ENCODE assay signal across 26 cellular contexts in the genomic region with DNA sequence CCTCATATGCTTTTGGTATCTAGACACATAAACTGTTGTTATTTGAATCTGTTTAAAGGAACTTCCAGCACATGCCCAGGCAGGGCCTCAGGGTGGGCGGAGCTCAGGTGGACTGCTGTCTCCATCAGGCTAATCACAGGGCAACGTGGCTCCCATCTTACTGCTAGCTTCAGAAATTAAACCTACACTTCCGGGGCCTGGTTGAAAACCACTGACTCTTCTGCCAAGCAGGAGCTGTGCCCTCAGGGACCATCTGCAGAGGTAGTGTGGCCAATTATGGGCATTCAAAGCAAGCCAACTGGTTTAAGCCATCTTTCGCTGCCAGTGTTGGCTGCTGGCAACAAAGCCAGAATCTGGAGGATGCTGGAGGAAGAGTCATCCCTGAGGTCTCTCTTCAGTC.
DNase-seq lines count a peak whose midpoint lies in the region; ATAC-seq, FAIRE-seq and TF ChIP-seq lines count a peak whose summit lies in the region.
"Had no signal": no experiment of that assay in that cellular context is flagged by ENCODE, and none has a peak within 500 bp of the region (broad histone marks: within the 10 kb centered on the region; RNA-seq: fewer than 3 reads in every experiment).

No MANE protein-coding gene starts in this region.

- DNase-seq in NCI-H2171 treated with DMSO at 0.1 percent for 48 hours (lab: John Stamatoyannopoulos, UW): peak; percentile 30
- DNase-seq in NCI-H2171 (lab: John Stamatoyannopoulos, UW): no peak
- DNase-seq in NCI-H446 (lab: John Stamatoyannopoulos, UW): peak; percentile 74 to 96
- peak; percentile 86 for DNase-seq in bronchial epithelial cell (ENCODE audit: low read depth)
- no peak for DNase-seq in neuronal stem cell (ENCODE audit: low spot score)
- no peak for DNase-seq in T-helper 1 cell
- no peak for DNase-seq in activated CD4-positive, alpha-beta T cell treated with anti-CD3 and anti-CD28 coated beads, Interleukin-2, amount 10 ng/mL, durations not matched to agents 7 days and 5 days
- DNase-seq: activated CD8-positive, alpha-beta T cell treated with anti-CD3 and anti-CD28 coated beads for 36 hours; anterior cingulate cortex; Calu3; mesendoderm; NCI-H1105; NCI-H1930; PC-9; psoas muscle; stimulated activated CD4-positive, alpha-beta T cell treated with anti-CD3 and anti-CD28 coated beads, Interleukin-4, amount 100 ng/mL, for 4 hours; T-cell had no signal

- peak overlapping the region; percentile 60 for H2BK12ac ChIP-seq in neuronal stem cell (ENCODE audit: low read length)

- no peaks in the 10 kb centered on the region for H3K27me3 Mint-ChIP-seq in activated CD4-positive, alpha-beta T cell treated with anti-CD3 and anti-CD28 coated beads, Interleukin-2, amount 10 ng/mL, durations not matched to agents 7 days and 5 days

- peaks cover 0 to 2% of the 10 kb centered on the region in 2 donors for H3K4me1 ChIP-seq in neuronal stem cell (ENCODE audit: control insufficient read depth in 2 of 2, insufficient read depth in 1 of 2, low read depth in 1 of 2, low read length in 2 of 2)

- no CpG with 5 or more reads among the region's 4 CpGs for WGBS in neuronal stem cell (ENCODE audit: extremely low coverage in 2 of 2, insufficient read length in 2 of 2, insufficient replicate concordance in 1 of 2), 2 donors

- H2AFZ ChIP-seq in neuronal stem cell (ENCODE audit: low read length): no peak overlapping the region
- H2AFZ ChIP-seq: hepatocyte, PC-9 had no signal

- CTCF ChIA-PET in activated CD4-positive, alpha-beta T cell treated with anti-CD3 and anti-CD28 coated beads, Interleukin-2, amount 10 ng/mL, durations not matched to agents 7 days and 5 days (lab: Charles Lee): no interaction called here

- no peaks in the 10 kb centered on the region for H3K79me1 ChIP-seq in neuronal stem cell (ENCODE audit: low read depth, low read length)

- no peaks in the 10 kb centered on the region for H3K9me3 Mint-ChIP-seq in activated CD4-positive, alpha-beta T cell treated with anti-CD3 and anti-CD28 coated beads, Interleukin-2, amount 10 ng/mL, durations not matched to agents 7 days and 5 days
- H3K9me3 Mint-ChIP-seq: activated CD8-positive, alpha-beta T cell treated with anti-CD3 and anti-CD28 coated beads for 36 hours; activated naive CD4-positive, alpha-beta T cell treated with anti-CD3 and anti-CD28 coated beads, Interleukin-2, amount 50 U/mL, for 72 hours; activated T-helper 2 cell treated with anti-CD3 and anti-CD28 coated beads, Interferon-gamma antibody, Interleukin-2, Interleukin-4, amounts not matched to agents 10 μg/mL and 5 μg/mL and 100 μg/mL, durations not matched to agents 14 hours and 24 hours and 36 hours; stimulated activated memory B cell treated with anti-CD40 and anti-IgM and Interleukin-4, amounts not matched to agents 10 μg/mL and 1 μg/mL and 100 μg/mL, for 72 hours; T-cell had no signal

- no peak overlapping the region for H2BK5ac ChIP-seq in neuronal stem cell (ENCODE audit: low read length)

- H3K18ac ChIP-seq in neuronal stem cell (ENCODE audit: low read length): peak overlapping the region; percentile 70

- no peak overlapping the region for H3K4me2 ChIP-seq in neuronal stem cell (ENCODE audit: insufficient read depth, low read length, poor library complexity, severe bottlenecking)
- H3K4me2 ChIP-seq: hepatocyte, PC-9 had no signal

- POLR2A ChIA-PET in activated CD4-positive, alpha-beta T cell treated with anti-CD3 and anti-CD28 coated beads, Interleukin-2, amount 10 ng/mL, durations not matched to agents 7 days and 5 days (lab: Charles Lee): no interaction called here

- no peak overlapping the region for H3K4ac ChIP-seq in neuronal stem cell (ENCODE audit: low read length)

- peak overlapping the region; percentile 78 for H4K8ac ChIP-seq in neuronal stem cell (ENCODE audit: low read depth, low read length)

- H3K36me3 Mint-ChIP-seq in activated CD4-positive, alpha-beta T cell treated with anti-CD3 and anti-CD28 coated beads, Interleukin-2, amount 10 ng/mL, durations not matched to agents 7 days and 5 days (ENCODE audit: low read depth): no peaks in the 10 kb centered on the region
- H3K36me3 Mint-ChIP-seq: activated naive CD4-positive, alpha-beta T cell treated with anti-CD3 and anti-CD28 coated beads, Interleukin-2, amount 50 U/mL, for 72 hours; stimulated activated memory B cell treated with anti-CD40 and anti-IgM and Interleukin-4, amounts not matched to agents 10 μg/mL and 1 μg/mL and 100 μg/mL, for 72 hours; T-cell had no signal

- H2BK120ac ChIP-seq in neuronal stem cell (ENCODE audit: low read depth, low read length): no peak overlapping the region

- H2AK5ac ChIP-seq in neuronal stem cell (ENCODE audit: low read depth, low read length): no peak overlapping the region

- H3K27me3 ChIP-seq in bronchial epithelial cell (ENCODE audit: control insufficient read depth, insufficient read depth, low read length) (no peaks in the 10 kb centered on the region), neuronal stem cell (ENCODE audit: control insufficient read depth in 3 of 3, insufficient read depth in 3 of 3, low read depth in 1 of 3, low read length in 3 of 3) (peaks cover 0 to 16% (median 0%) of the 10 kb centered on the region in 3 experiments)
- H3K27me3 ChIP-seq: gastroesophageal sphincter, hepatocyte, vagina had no signal

- H3K9ac ChIP-seq in neuronal stem cell (ENCODE audit: low read depth, low read length, poor library complexity): no peak overlapping the region

- no peak overlapping the region for H3K4me3 ChIP-seq in bronchial epithelial cell (ENCODE audit: low read depth, low read length)
- H3K4me3 ChIP-seq in neuronal stem cell (ENCODE audit: low read length in 2 of 2): no peak overlapping the region
- H3K4me3 ChIP-seq: coronary artery, gastroesophageal sphincter, hepatocyte, PC-9, psoas muscle, vagina had no signal

- H3K14ac ChIP-seq in neuronal stem cell (ENCODE audit: low read length): peak overlapping the region; percentile 66

- TF ChIP-seq CTCF in bronchial epithelial cell (IDR thresholded peaks at IDR 0.05; ENCODE audit: insufficient read depth, low read length, severe bottlenecking): no peak

- no peak overlapping the region for H4K91ac ChIP-seq in neuronal stem cell (ENCODE audit: low read depth, low read length, poor library complexity)

- H3K4me1 Mint-ChIP-seq in activated CD4-positive, alpha-beta T cell treated with anti-CD3 and anti-CD28 coated beads, Interleukin-2, amount 10 ng/mL, durations not matched to agents 7 days and 5 days: no peaks in the 10 kb centered on the region
- H3K4me1 Mint-ChIP-seq: stimulated activated memory B cell treated with anti-CD40 and anti-IgM and Interleukin-4, amounts not matched to agents 10 μg/mL and 1 μg/mL and 100 μg/mL, for 72 hours; T-cell had no signal

- no peak overlapping the region for H3K4me3 Mint-ChIP-seq in activated CD4-positive, alpha-beta T cell treated with anti-CD3 and anti-CD28 coated beads, Interleukin-2, amount 10 ng/mL, durations not matched to agents 7 days and 5 days
- H3K4me3 Mint-ChIP-seq: activated CD8-positive, alpha-beta T cell treated with anti-CD3 and anti-CD28 coated beads for 36 hours; stimulated activated memory B cell treated with anti-CD40 and anti-IgM and Interleukin-4, amounts not matched to agents 10 μg/mL and 1 μg/mL and 100 μg/mL, for 72 hours; T-cell had no signal

- H3K27ac ChIP-seq in neuronal stem cell (replicated peaks; ENCODE audit: low read length): no peak overlapping the region
- H3K27ac ChIP-seq: 22Rv1, coronary artery, hepatocyte, PC-9, psoas muscle had no signal

- no peak overlapping the region for H3K27ac Mint-ChIP-seq in activated CD4-positive, alpha-beta T cell treated with anti-CD3 and anti-CD28 coated beads, Interleukin-2, amount 10 ng/mL, durations not matched to agents 7 days and 5 days
- H3K27ac Mint-ChIP-seq: activated CD8-positive, alpha-beta T cell treated with anti-CD3 and anti-CD28 coated beads for 36 hours; activated naive CD4-positive, alpha-beta T cell treated with anti-CD3 and anti-CD28 coated beads, Interleukin-2, amount 50 U/mL, for 72 hours; activated T-helper 2 cell treated with anti-CD3 and anti-CD28 coated beads, Interferon-gamma antibody, Interleukin-2, Interleukin-4, amounts not matched to agents 10 μg/mL and 5 μg/mL and 100 μg/mL, durations not matched to agents 14 hours and 24 hours and 36 hours; stimulated activated memory B cell treated with anti-CD40 and anti-IgM and Interleukin-4, amounts not matched to agents 10 μg/mL and 1 μg/mL and 100 μg/mL, for 72 hours; T-cell had no signal

- peak; percentile 76 for FAIRE-seq in bronchial epithelial cell (lab: Jason Lieb, UNC)

- ATAC-seq in GM18502 (IDR thresholded peaks at IDR 0.05; ENCODE audit: poor library complexity, unreplicated experiment): no peak
- ATAC-seq: activated CD8-positive, alpha-beta T cell treated with anti-CD3 and anti-CD28 coated beads for 36 hours; activated naive CD4-positive, alpha-beta T cell treated with anti-CD3 and anti-CD28 coated beads, Interleukin-2, amount 50 U/mL, for 72 hours; gastroesophageal sphincter; psoas muscle; stimulated activated memory B cell treated with anti-CD40 and anti-IgM and Interleukin-4, amounts not matched to agents 10 μg/mL and 1 μg/mL and 100 μg/mL, for 72 hours; T-cell had no signal

- H3K36me3 ChIP-seq in bronchial epithelial cell (ENCODE audit: control insufficient read depth, insufficient read depth, low read length): no peaks in the 10 kb centered on the region
- no peaks in the 10 kb centered on the region for H3K36me3 ChIP-seq in neuronal stem cell (replicated peaks in 1 of 2; ENCODE audit: control insufficient read depth in 2 of 2, insufficient read depth in 2 of 2, low read length in 2 of 2)
- H3K36me3 ChIP-seq: gastroesophageal sphincter, vagina had no signal

- no peak overlapping the region for H2BK15ac ChIP-seq in neuronal stem cell (ENCODE audit: low read length)

- H3K23ac ChIP-seq in neuronal stem cell (ENCODE audit: low read depth, low read length, poor library complexity): no peak overlapping the region

- H3K9me3 ChIP-seq in neuronal stem cell (replicated peaks in 1 of 2; ENCODE audit: control insufficient read depth in 2 of 2, insufficient read depth in 1 of 2, low read depth in 1 of 2, low read length in 2 of 2): no peaks in the 10 kb centered on the region
- H3K9me3 ChIP-seq: gastroesophageal sphincter, psoas muscle, vagina had no signal

Comparison
In these comparisons a context has a peak if more than half of its experiments do, and no peak if none do; other contexts are left out.
1. DNase-seq: peak in NCI-H2171 treated with DMSO at 0.1 percent for 48 hours (single experiment), NCI-H446 (2 of 2) and bronchial epithelial cell (single experiment); none in NCI-H2171 (single experiment), neuronal stem cell (single experiment), T-helper 1 cell (0 of 5) and activated CD4-positive, alpha-beta T cell treated with anti-CD3 and anti-CD28 coated beads, Interleukin-2, amount 10 ng/mL, durations not matched to agents 7 days and 5 days (single experiment).